17 cellular contexts compared by ENCODE assay signal in genomic region chr20:38430679-38431325, GRCh38. TPM values are rescaled to one million over a fixed set of nuclear protein-coding genes. Genes with fewer than 3 reads are reported as not detected.
DNase-seq lines count a peak whose midpoint lies in the region; ATAC-seq, FAIRE-seq and TF ChIP-seq lines count a peak whose summit lies in the region.
"Had no signal": no experiment of that assay in that cellular context is flagged by ENCODE, and none has a peak within 500 bp of the region (broad histone marks: within the 10 kb centered on the region; RNA-seq: fewer than 3 reads in every experiment).

No MANE protein-coding gene starts in this region.

- in situ Hi-C loops in transverse colon (cut with MboI; ENCODE audit: low pct_ligation_motif_present in 1 of 4, low pct_unique_long_range_greater_than_20kb in 1 of 4, low sequenced_read_pairs in 3 of 4): no loop called here

- H3K9me3 Mint-ChIP-seq in endodermal cell: no peaks in the 10 kb centered on the region
- H3K9me3 Mint-ChIP-seq: activated CD4-positive, alpha-beta T cell treated with anti-CD3 and anti-CD28 coated beads, Interleukin-2, amount 10 ng/mL, durations not matched to agents 7 days and 5 days had no signal

- H3K9ac ChIP-seq in endodermal cell (ENCODE audit: extremely low read depth, low read length, poor library complexity, severe bottlenecking): no peak overlapping the region

- WGBS in endodermal cell (ENCODE audit: insufficient coverage in 1 of 2, insufficient read length in 1 of 2), 2 experiments: 95 to 96% methylated on average over 5 to 8 of the region's 8 CpGs
- 57 to 80% methylated on average over 1 to 8 of the region's 8 CpGs for WGBS in transverse colon (ENCODE audit: low coverage in 1 of 2), 2 donors
- 85 to 86% methylated on average over 5 to 8 of the region's 8 CpGs for WGBS in body of pancreas, 2 donors

- H3K27me3 Mint-ChIP-seq in endodermal cell (ENCODE audit: insufficient read depth): no peaks in the 10 kb centered on the region
- H3K27me3 Mint-ChIP-seq: activated CD4-positive, alpha-beta T cell treated with anti-CD3 and anti-CD28 coated beads, Interleukin-2, amount 10 ng/mL, durations not matched to agents 7 days and 5 days; naive thymus-derived CD4-positive, alpha-beta T cell had no signal

- TF ChIP-seq EP300 in transverse colon (IDR thresholded peaks at IDR 0.05; ENCODE audit: low read depth): no peak

- peak; percentile 18; the same call in 1 of the 2 replicates for TF ChIP-seq POLR2A in GM12892 (IDR thresholded peaks at IDR 0.05; ENCODE audit: low read depth, low read length)
- no peak for TF ChIP-seq POLR2A in transverse colon (IDR thresholded peaks at IDR 0.05)
- TF ChIP-seq POLR2A in body of pancreas (IDR thresholded peaks at IDR 0.05): no peak

- peak overlapping the region; percentile 54 for H3K27ac ChIP-seq in RWPE1
- H3K27ac ChIP-seq in endodermal cell (ENCODE audit: low read depth, low read length): no peak overlapping the region
- no peak overlapping the region for H3K27ac ChIP-seq in transverse colon
- H3K27ac ChIP-seq in body of pancreas: no peak overlapping the region
- H3K27ac ChIP-seq: cardiac muscle cell, foreskin keratinocyte, SJSA1 had no signal

- H3K4me1 Mint-ChIP-seq in endodermal cell: peaks cover 20% of the 10 kb centered on the region

- TF ChIP-seq CTCF in RWPE1 (conservative IDR thresholded peaks at IDR 0.05; ENCODE audit: low read depth) (no peak), endodermal cell (conservative IDR thresholded peaks at IDR 0.05) (no peak), transverse colon (IDR thresholded peaks at IDR 0.05) (no peak), body of pancreas (IDR thresholded peaks at IDR 0.05) (no peak)

- FAIRE-seq in GM12892 (lab: Jason Lieb, UNC): no peak

- peak; percentile 30 for DNase-seq in A172 (ENCODE audit: low spot score)
- DNase-seq in GM12892 (ENCODE audit: insufficient read length): no peak
- no peak for DNase-seq in RWPE1 (ENCODE audit: low spot score)
- DNase-seq in endodermal cell: no peak
- DNase-seq in transverse colon: no peak
- no peak for DNase-seq in body of pancreas
- DNase-seq in AG08395 (ENCODE audit: low spot score): no peak
- DNase-seq: activated CD4-positive, alpha-beta T cell treated with anti-CD3 and anti-CD28 coated beads, Interleukin-2, amount 10 ng/mL, durations not matched to agents 7 days and 5 days; activated gamma-delta T cell; foreskin keratinocyte; left ventricle myocardium superior; naive thymus-derived CD4-positive, alpha-beta T cell; NCI-H2081 treated with DMSO at 0.1 percent for 48 hours; retina had no signal

- H3K4me3 Mint-ChIP-seq in endodermal cell: no peak overlapping the region
- H3K4me3 Mint-ChIP-seq: activated CD4-positive, alpha-beta T cell treated with anti-CD3 and anti-CD28 coated beads, Interleukin-2, amount 10 ng/mL, durations not matched to agents 7 days and 5 days had no signal

- H3K9me3 ChIP-seq in endodermal cell (ENCODE audit: control insufficient read depth, low read length) (no peaks in the 10 kb centered on the region), transverse colon (no peaks in the 10 kb centered on the region), body of pancreas (no peaks in the 10 kb centered on the region)
- H3K9me3 ChIP-seq: SJSA1 had no signal

- peaks cover 84% of the 10 kb centered on the region for H3K36me3 Mint-ChIP-seq in endodermal cell (ENCODE audit: low read depth)

- no peaks in the 10 kb centered on the region for H3K4me1 ChIP-seq in endodermal cell (ENCODE audit: control insufficient read depth, insufficient read depth, low read length)
- H3K4me1 ChIP-seq in transverse colon: peaks cover 5 to 16% (median 11%) of the 10 kb centered on the region in 4 donors
- H3K4me1 ChIP-seq in body of pancreas: peaks cover 11% of the 10 kb centered on the region
- H3K4me1 ChIP-seq: foreskin keratinocyte had no signal

- H3K27ac Mint-ChIP-seq in endodermal cell: peak overlapping the region; percentile 52

- H3K4me3 ChIP-seq in endodermal cell (ENCODE audit: low read length) (no peak overlapping the region), transverse colon (no peak overlapping the region), body of pancreas (no peak overlapping the region)
- H3K4me3 ChIP-seq: cardiac muscle cell, SJSA1 had no signal

- no peaks in the 10 kb centered on the region for H3K27me3 ChIP-seq in endodermal cell (ENCODE audit: control insufficient read depth, insufficient read depth, low read length, poor library complexity, severe bottlenecking)
- H3K27me3 ChIP-seq in transverse colon: no peaks in the 10 kb centered on the region
- H3K27me3 ChIP-seq in body of pancreas: no peaks in the 10 kb centered on the region
- H3K27me3 ChIP-seq: cardiac muscle cell, foreskin keratinocyte, SJSA1 had no signal

- CTCF ChIA-PET in RWPE1 (lab: Yijun Ruan, JAX): interaction anchor here (1.7 kb wide), 1 partner anchor 15 kb away, joined by 6 read pairs; no protein-coding TSS in a partner anchor

- POLR2A ChIA-PET in RWPE1 (lab: Yijun Ruan, JAX; ENCODE audit: low non-redundant PET): interaction anchor here (1.4 kb wide), 1 partner anchor 42 kb away, joined by 3 read pairs; the partner anchor contains the start of gene RALGAPB

- ATAC-seq in body of pancreas: no peak
- ATAC-seq in GM21528 (IDR thresholded peaks at IDR 0.05; ENCODE audit: low FRiP score, unreplicated experiment): no peak
- ATAC-seq: foreskin keratinocyte; left ventricle myocardium superior; naive thymus-derived CD4-positive, alpha-beta T cell had no signal

- intact Hi-C loops in transverse colon (cut with DNase I; ENCODE audit: low total_unique reads) (no loop called here), body of pancreas (cut with DNase I) (no loop called here)

- peaks cover 80% of the 10 kb centered on the region for H3K36me3 ChIP-seq in endodermal cell (ENCODE audit: control insufficient read depth, insufficient read depth, low read length)
- H3K36me3 ChIP-seq in transverse colon: peaks cover 0 to 56% (median 25%) of the 10 kb centered on the region in 4 donors
- peaks cover 2 to 48% of the 10 kb centered on the region in 2 donors for H3K36me3 ChIP-seq in body of pancreas (replicated peaks in 1 of 2; ENCODE audit: insufficient read depth in 1 of 2, low read depth in 2 of 2)

RNA-seq across cellular contexts. Expression of gene SNHG17, which starts 4.3 kb away (rescaled TPM):
- total RNA-seq in A172 (2014; rRNA removed; shearing (Covaris generic)): 8.5 and 10.1 TPM in 2 replicates
- 43.5 TPM for polyA plus RNA-seq in GM12892 (2012; ENCODE audit: missing spikeins)
- total RNA-seq in endodermal cell (10 to 100 TPM; 36.7 to 45.9 TPM), transverse colon (100 to 1,000 TPM in 1 of 4 donors, 10 to 100 TPM in 3; 15.8 to 191 (median 43.7) TPM), body of pancreas (10 to 100 TPM; 18.2 to 42.5 TPM)
- polyA plus RNA-seq in endodermal cell (2013, experiment 1 of 2): 76.2 TPM
- polyA plus RNA-seq in endodermal cell (2013, experiment 2 of 2): 60.8 TPM

RNA-seq across cellular contexts. Expression of gene RALGAPB, which starts 41.8 kb away (rescaled TPM):
- 20.0 and 20.8 TPM in 2 replicates for total RNA-seq in A172 (2014; rRNA removed; shearing (Covaris generic))
- 14.1 TPM for polyA plus RNA-seq in GM12892 (2012; ENCODE audit: missing spikeins)
- 10 to 100 TPM; 38.3 to 45.5 TPM for total RNA-seq in endodermal cell
- polyA plus RNA-seq in endodermal cell (2013, experiment 1 of 2): 24.1 TPM
- polyA plus RNA-seq in endodermal cell (2013, experiment 2 of 2): 25.3 TPM
- 10 to 100 TPM; 22.7 to 67.0 (median 56.7) TPM for total RNA-seq in transverse colon
- 10 to 100 TPM; 23.1 to 24.4 TPM for total RNA-seq in body of pancreas
